Comparison of ENCODE assay signal across 7 cellular contexts in genomic region chr14:42642787-42643186, GRCh38.
"Had no signal": no experiment of that assay in that cellular context is flagged by ENCODE, and none has a peak within 500 bp of the region (broad histone marks: within the 10 kb centered on the region; RNA-seq: fewer than 3 reads in every experiment).

No MANE protein-coding gene starts in this region.

- H3K27me3 Mint-ChIP-seq: IgD-negative memory B cell had no signal

- ATAC-seq: K562 had no signal

- DNase-seq: KBM-7, KG1 had no signal

- H3K9ac ChIP-seq: KMS-11 had no signal

- H3K4me3 Mint-ChIP-seq: IgD-negative memory B cell had no signal

- H3K4me2 ChIP-seq: KMS-11 had no signal

- H3K36me3 Mint-ChIP-seq: IgD-negative memory B cell had no signal

- H3K4me3 ChIP-seq: K562 had no signal

- FAIRE-seq: HTR-8/SVneo, K562 had no signal

- H3K27ac Mint-ChIP-seq: IgD-negative memory B cell had no signal

- H3K27ac ChIP-seq: HL-60, KMS-11 had no signal
